Comparison of ENCODE assay signal across 8 cellular contexts in genomic region chr18:57802166-57802868, GRCh38. TPM values are rescaled to one million over a fixed set of nuclear protein-coding genes. Genes with fewer than 3 reads are reported as not detected.
DNase-seq lines count a peak whose midpoint lies in the region; ATAC-seq, FAIRE-seq and TF ChIP-seq lines count a peak whose summit lies in the region.

No MANE protein-coding gene starts in this region.

- peaks cover 80% of the 10 kb centered on the region for H3K79me2 ChIP-seq in SK-N-SH (ENCODE audit: insufficient read depth)

- peaks cover 18% of the 10 kb centered on the region for H3F3A ChIP-seq in SK-N-SH (replicated peaks; ENCODE audit: insufficient read depth)

- no peaks in the 10 kb centered on the region for H3K27me3 ChIP-seq in SK-N-SH (ENCODE audit: insufficient read depth)
- H3K27me3 ChIP-seq in gastroesophageal sphincter: no peaks in the 10 kb centered on the region

- no peak overlapping the region for H2AFZ ChIP-seq in SK-N-SH (ENCODE audit: low read depth)

- H3K27ac Mint-ChIP-seq in activated naive CD4-positive, alpha-beta T cell treated with anti-CD3 and anti-CD28 coated beads, Interleukin-2, amount 50 U/mL, for 24 hours: no peak overlapping the region

- H3K4me3 Mint-ChIP-seq in activated naive CD4-positive, alpha-beta T cell treated with anti-CD3 and anti-CD28 coated beads, Interleukin-2, amount 50 U/mL, for 24 hours: peak overlapping the region; percentile 73

- H3K4me3 ChIP-seq in SK-N-SH (ENCODE audit: low read depth in 2 of 2, low read length in 1 of 2): peak overlapping the region; percentile 74 to 92
- peak overlapping the region; percentile 59 to 74 for H3K4me3 ChIP-seq in gastroesophageal sphincter
- H3K4me3 ChIP-seq in skeletal muscle cell (ENCODE audit: low read depth, low read length): peak overlapping the region; percentile 84

- peak overlapping the region; percentile 85 for H3K4me2 ChIP-seq in SK-N-SH

- no peak for DNase-seq in activated naive CD4-positive, alpha-beta T cell treated with anti-CD3 and anti-CD28 coated beads, Interleukin-2, amount 50 U/mL, for 16 hours
- peak; percentile 52 for DNase-seq in SK-N-SH
- no peak for DNase-seq in skeletal muscle cell (ENCODE audit: low read depth)
- DNase-seq in RCC 7860 (ENCODE audit: low spot score): no peak
- no peak for DNase-seq in effector CD4-positive, alpha-beta T cell
- DNase-seq in OCI-M1 (lab: John Stamatoyannopoulos, UW): no peak

- H3K27ac ChIP-seq in SK-N-SH (ENCODE audit: low read depth in 2 of 2, low read length in 1 of 2) (peak overlapping the region in 1 of 2 experiments; percentile 65; a peak in 2 of 4 replicates), gastroesophageal sphincter (peak overlapping the region; percentile 58 to 95 (median 94))

- TF ChIP-seq POLR2A in gastroesophageal sphincter (IDR thresholded peaks at IDR 0.05): no peak

- TF ChIP-seq EP300 in SK-N-SH (IDR thresholded peaks at IDR 0.05; ENCODE audit: borderline replicate concordance in 1 of 2, low read depth in 1 of 2, low read length in 1 of 2): no peak
- no peak for TF ChIP-seq EP300 in gastroesophageal sphincter (IDR thresholded peaks at IDR 0.05)

- H3K4me1 Mint-ChIP-seq in activated naive CD4-positive, alpha-beta T cell treated with anti-CD3 and anti-CD28 coated beads, Interleukin-2, amount 50 U/mL, for 24 hours: peaks cover 16% of the 10 kb centered on the region

- H3K9me3 ChIP-seq in SK-N-SH: no peaks in the 10 kb centered on the region
- no peaks in the 10 kb centered on the region for H3K9me3 ChIP-seq in gastroesophageal sphincter

- peaks cover 0 to 7% of the 10 kb centered on the region in 2 experiments for H3K36me3 ChIP-seq in SK-N-SH (replicated peaks in 1 of 2; ENCODE audit: control insufficient read depth in 1 of 2, insufficient read depth in 2 of 2, low read length in 1 of 2)
- H3K36me3 ChIP-seq in gastroesophageal sphincter: no peaks in the 10 kb centered on the region

- WGBS in SK-N-SH (ENCODE audit: low lambda C conversion rate): under 1% methylated on average over 28 of the region's 48 CpGs
- 0% methylated on average over 2 of the region's 48 CpGs; no CpG with 5 or more reads in 1 of the 2 donors for WGBS in gastroesophageal sphincter (ENCODE audit: low coverage in 1 of 2), 2 donors

- H3K36me3 Mint-ChIP-seq in activated naive CD4-positive, alpha-beta T cell treated with anti-CD3 and anti-CD28 coated beads, Interleukin-2, amount 50 U/mL, for 24 hours: no peaks in the 10 kb centered on the region

- no peak for FAIRE-seq in RCC 7860 (lab: Jason Lieb, UNC)

- CTCF ChIA-PET in SK-N-SH (lab: Yijun Ruan, JAX): no interaction called here

- no peak for TF ChIP-seq RAD21 in SK-N-SH (IDR thresholded peaks at IDR 0.05; ENCODE audit: low read length)

- no peak for ATAC-seq in gastroesophageal sphincter

- POLR2A ChIA-PET in SK-N-SH (lab: Yijun Ruan, JAX): no interaction called here

- no peaks in the 10 kb centered on the region for H3K9me3 Mint-ChIP-seq in activated naive CD4-positive, alpha-beta T cell treated with anti-CD3 and anti-CD28 coated beads, Interleukin-2, amount 50 U/mL, for 24 hours

- H3K4me1 ChIP-seq in SK-N-SH (ENCODE audit: control insufficient read depth in 1 of 2, insufficient read depth in 2 of 2, low read depth in 1 of 2, low read length in 1 of 2) (peaks cover 10 to 22% of the 10 kb centered on the region in 2 experiments; a peak in 3 of 4 replicates), gastroesophageal sphincter (peaks cover 2 to 67% (median 9%) of the 10 kb centered on the region in 3 donors)

- TF ChIP-seq CTCF in SK-N-SH (IDR thresholded peaks at IDR 0.05) (no peak), gastroesophageal sphincter (IDR thresholded peaks at IDR 0.05) (no peak)

- H4K20me1 ChIP-seq in SK-N-SH (ENCODE audit: insufficient read depth): peaks cover 49% of the 10 kb centered on the region

- H3K9ac ChIP-seq in SK-N-SH: peak overlapping the region; percentile 83

- H3K9me2 ChIP-seq in SK-N-SH: no peaks in the 10 kb centered on the region

- peaks cover 46% of the 10 kb centered on the region for H3K27me3 Mint-ChIP-seq in activated naive CD4-positive, alpha-beta T cell treated with anti-CD3 and anti-CD28 coated beads, Interleukin-2, amount 50 U/mL, for 24 hours

TF ChIP-seq in SK-N-SH, 30 proteins besides CTCF, POLR2A, EP300 and RAD21:
- no peak for TF ChIP-seq TEAD4 (IDR thresholded peaks at IDR 0.05; ENCODE audit: borderline replicate concordance, insufficient read depth)
- no peak for TF ChIP-seq USF2 (IDR thresholded peaks at IDR 0.05; ENCODE audit: borderline replicate concordance, low read depth, low read length)
- TF ChIP-seq REST (IDR thresholded peaks at IDR 0.05; ENCODE audit: low read depth, low read length): no peak
- TF ChIP-seq GATA2 (CRISPR knock-in tag; IDR thresholded peaks at IDR 0.05): no peak
- TF ChIP-seq POLR2AphosphoS5 (IDR thresholded peaks at IDR 0.05; ENCODE audit: low read depth, low read length): no peak
- TF ChIP-seq NRF1 (IDR thresholded peaks at IDR 0.05; ENCODE audit: low read depth, low read length): no peak
- no peak for TF ChIP-seq USF1 (IDR thresholded peaks at IDR 0.05; ENCODE audit: borderline replicate concordance, low read depth)
- no peak for TF ChIP-seq YY1 (IDR thresholded peaks at IDR 0.05; ENCODE audit: low read depth)
TF ChIP-seq in SK-N-SH: peak in this region for 0.

RNA-seq across cellular contexts. Expression of gene ATP8B1, which starts 0.8 kb away (rescaled TPM):
- polyA plus RNA-seq in SK-N-SH (2012; rRNA removed): 43.8 and 60.4 TPM in 2 replicates
- 52.8 and 56.2 TPM in 2 replicates for polyA plus RNA-seq in SK-N-SH (2012; cell fraction: cytosol; rRNA removed)
- 38.6 and 73.5 TPM in 2 replicates for polyA plus RNA-seq in SK-N-SH (2012; cell fraction: nucleus; rRNA removed)
- total RNA-seq in gastroesophageal sphincter: 10 to 100 TPM; 17.4 to 26.2 (median 23.4) TPM
